In the genomic region with DNA sequence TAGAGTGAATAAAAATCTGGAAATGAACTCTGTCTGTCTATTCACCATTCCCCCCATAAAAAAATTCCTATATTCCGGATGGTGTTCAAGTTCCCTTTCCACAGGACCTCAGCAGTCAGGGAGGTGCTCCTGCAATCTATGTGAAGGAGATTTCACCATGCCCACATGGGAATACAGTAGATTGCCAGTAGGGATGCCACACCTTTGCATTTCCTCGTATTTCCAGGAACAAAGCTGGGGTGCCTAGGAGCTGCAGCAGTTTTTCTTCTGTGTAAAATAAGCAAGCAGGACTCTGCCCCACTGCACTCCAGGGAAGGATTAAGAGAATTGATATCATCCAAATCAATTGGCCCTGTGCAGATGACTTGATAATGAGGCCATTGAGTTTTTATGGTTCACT, we compare ENCODE assay signal across 29 cellular contexts. TPM values are rescaled to one million over a fixed set of nuclear protein-coding genes. Genes with fewer than 3 reads are reported as not detected.
A peak's percentile ranks its signal among the peaks of the same experiment; 100 is the strongest.
DNase-seq lines count a peak whose midpoint lies in the region; ATAC-seq, FAIRE-seq and TF ChIP-seq lines count a peak whose summit lies in the region.
"Had no signal": no experiment of that assay in that cellular context is flagged by ENCODE, and none has a peak within 500 bp of the region (broad histone marks: within the 10 kb centered on the region; RNA-seq: fewer than 3 reads in every experiment).

No MANE protein-coding gene starts in this region.

- H3K4me1 ChIP-seq in RWPE2 (ENCODE audit: insufficient read depth, poor library complexity, severe bottlenecking) (peaks cover 12% of the 10 kb centered on the region), keratinocyte (ENCODE audit: control insufficient read depth, extremely low read depth, insufficient read depth, low read length) (peaks cover 19% of the 10 kb centered on the region), sigmoid colon (peaks cover 0 to 21% (median 13%) of the 10 kb centered on the region in 4 donors)

- DNase-seq in NCI-H2171 treated with DMSO at 0.1 percent for 48 hours (lab: John Stamatoyannopoulos, UW) (peak; percentile 29), NCI-H2171 (lab: John Stamatoyannopoulos, UW) (no peak), RWPE2 (ENCODE audit: low spot score) (no peak), keratinocyte (ENCODE audit: low read depth, low spot score) (no peak), sigmoid colon (no peak), brain microvascular endothelial cell (no peak)
- DNase-seq in activated naive CD4-positive, alpha-beta T cell treated with anti-CD3 and anti-CD28 coated beads for 36 hours, result no peak
- DNase-seq: activated CD4-positive, alpha-beta T cell treated with anti-CD3 and anti-CD28 coated beads for 48 hours; activated CD8-positive, alpha-beta memory T cell treated with anti-CD3 and anti-CD28 coated beads for 24 hours; AML-193; amygdala; CD4-positive, CD25-positive, alpha-beta regulatory T cell; kidney; lower lobe of right lung; NCI-H1694 treated with DMSO at 0.1 percent for 48 hours; ovary; spleen; stimulated activated CD4-positive, alpha-beta T cell treated with anti-CD3 and anti-CD28 coated beads, Interleukin-2, amount 100 ng/mL, for 24 hours; SW 1271; T1000 had no signal

- ATAC-seq in RWPE2 (ENCODE audit: low read depth), result peak; percentile 11; the same call in 2 of the 3 replicates
- no peak for ATAC-seq in HG02610 (IDR thresholded peaks at IDR 0.05; ENCODE audit: unreplicated experiment)
- ATAC-seq: A549; activated naive CD4-positive, alpha-beta T cell treated with anti-CD3 and anti-CD28 coated beads, Interleukin-2, amount 50 U/mL, for 72 hours; GM23338 had no signal

- H3K79me2 ChIP-seq in keratinocyte (ENCODE audit: control insufficient read depth, insufficient read depth, low read length), result no peaks in the 10 kb centered on the region

- H4K20me1 ChIP-seq in keratinocyte (ENCODE audit: control insufficient read depth, extremely low read depth, insufficient read depth, low read length), result no peaks in the 10 kb centered on the region

- no peak for TF ChIP-seq POLR2A in sigmoid colon (IDR thresholded peaks at IDR 0.05)

- H2AFZ ChIP-seq in keratinocyte (ENCODE audit: control insufficient read depth, low read length), result no peak overlapping the region

- in situ Hi-C loops in brain microvascular endothelial cell (cut with HindIII; ENCODE audit: low pct_ligation_motif_present, low sequenced_read_pairs), result no loop called here

- H3K9ac ChIP-seq in keratinocyte (ENCODE audit: control insufficient read depth, extremely low read depth, insufficient read depth, low read length), result no peak overlapping the region

- H3K4me1 Mint-ChIP-seq in activated naive CD4-positive, alpha-beta T cell treated with anti-CD3 and anti-CD28 coated beads for 36 hours (ENCODE audit: low read depth), result peaks cover 2% of the 10 kb centered on the region

- no peak for TF ChIP-seq CTCF in RWPE2 (IDR thresholded peaks at IDR 0.05; ENCODE audit: poor library complexity, severe bottlenecking)
- TF ChIP-seq CTCF in keratinocyte (optimal IDR thresholded peaks at IDR 0.05 in 1 of 3, IDR thresholded peaks at IDR 0.05 in 1 of 3, conservative IDR thresholded peaks at IDR 0.05 in 1 of 3; ENCODE audit: extremely low read depth in 1 of 3, insufficient read depth in 2 of 3, low read length in 3 of 3), result no peak
- TF ChIP-seq CTCF in sigmoid colon (IDR thresholded peaks at IDR 0.05), result no peak
- TF ChIP-seq CTCF in brain microvascular endothelial cell (IDR thresholded peaks at IDR 0.05; ENCODE audit: low read depth, low read length, missing control alignments), result no peak

- CTCF ChIA-PET in activated naive CD4-positive, alpha-beta T cell treated with anti-CD3 and anti-CD28 coated beads for 36 hours (lab: Charles Lee), result no interaction called here

- H3K36me3 ChIP-seq in RWPE2 (ENCODE audit: low read depth) (no peaks in the 10 kb centered on the region), keratinocyte (ENCODE audit: control insufficient read depth in 2 of 2, extremely low read depth in 1 of 2, insufficient read depth in 2 of 2, low read length in 2 of 2) (no peaks in the 10 kb centered on the region), sigmoid colon (no peaks in the 10 kb centered on the region), brain microvascular endothelial cell (replicated peaks) (no peaks in the 10 kb centered on the region)
- H3K36me3 ChIP-seq: lower lobe of right lung, ovary, spleen, thoracic aorta, vagina had no signal

- no peak overlapping the region for H3K4me3 Mint-ChIP-seq in activated naive CD4-positive, alpha-beta T cell treated with anti-CD3 and anti-CD28 coated beads for 36 hours
- H3K4me3 Mint-ChIP-seq: CD4-positive, CD25-positive, alpha-beta regulatory T cell; GM23338; stimulated activated naive CD8-positive, alpha-beta T cell treated with anti-CD3 and anti-CD28 coated beads, Interleukin-15, Interleukin-2, amounts not matched to agents 100 ng/mL and 50 ng/mL, for 24 hours had no signal

- dilution Hi-C loops in keratinocyte (cut with MboI; ENCODE audit: extremely low pct_ligation_motif_present, low sequenced_read_pairs), result no loop called here

- no peak for TF ChIP-seq EP300 in sigmoid colon (IDR thresholded peaks at IDR 0.05)

- intact Hi-C loops in sigmoid colon (cut with DNase I), result no loop called here
- intact Hi-C loops in activated naive CD4-positive, alpha-beta T cell treated with anti-CD3 and anti-CD28 coated beads for 36 hours (cut with micrococcal nuclease), result no loop called here

- no peaks in the 10 kb centered on the region for H3K9me1 ChIP-seq in keratinocyte (ENCODE audit: control insufficient read depth, extremely low read depth, insufficient read depth, low read length)

- no peaks in the 10 kb centered on the region for H3K9me3 Mint-ChIP-seq in activated naive CD4-positive, alpha-beta T cell treated with anti-CD3 and anti-CD28 coated beads for 36 hours
- H3K9me3 Mint-ChIP-seq: activated naive CD4-positive, alpha-beta T cell treated with anti-CD3 and anti-CD28 coated beads, Interleukin-2, amount 50 U/mL, for 72 hours; CD4-positive, CD25-positive, alpha-beta regulatory T cell; GM23338; stimulated activated naive CD8-positive, alpha-beta T cell treated with anti-CD3 and anti-CD28 coated beads, Interleukin-15, Interleukin-2, amounts not matched to agents 100 ng/mL and 50 ng/mL, for 24 hours had no signal

- no peak overlapping the region for H3K27ac Mint-ChIP-seq in activated naive CD4-positive, alpha-beta T cell treated with anti-CD3 and anti-CD28 coated beads for 36 hours
- H3K27ac Mint-ChIP-seq: activated naive CD4-positive, alpha-beta T cell treated with anti-CD3 and anti-CD28 coated beads, Interleukin-2, amount 50 U/mL, for 72 hours; GM23338; stimulated activated naive CD8-positive, alpha-beta T cell treated with anti-CD3 and anti-CD28 coated beads, Interleukin-15, Interleukin-2, amounts not matched to agents 100 ng/mL and 50 ng/mL, for 24 hours had no signal

- FAIRE-seq in keratinocyte (lab: Jason Lieb, UNC), result no peak
- FAIRE-seq: D721Med, endothelial cell of umbilical vein had no signal

- WGBS in sigmoid colon, 2 donors, result 20 to 60% methylated on average over 2 of the region's 2 CpGs

- H3K27me3 ChIP-seq in RWPE2 (ENCODE audit: insufficient read depth, poor library complexity, severe bottlenecking) (no peaks in the 10 kb centered on the region), keratinocyte (ENCODE audit: control insufficient read depth, extremely low read depth, insufficient read depth, low read length) (no peaks in the 10 kb centered on the region), sigmoid colon (no peaks in the 10 kb centered on the region), brain microvascular endothelial cell (replicated peaks) (no peaks in the 10 kb centered on the region)
- H3K27me3 ChIP-seq: ovary, spleen, vagina had no signal

- no peaks in the 10 kb centered on the region for H3K9me3 ChIP-seq in RWPE2 (ENCODE audit: severe bottlenecking)
- no peaks in the 10 kb centered on the region for H3K9me3 ChIP-seq in keratinocyte (ENCODE audit: control insufficient read depth, low read depth, low read length)
- no peaks in the 10 kb centered on the region for H3K9me3 ChIP-seq in sigmoid colon
- H3K9me3 ChIP-seq: A549, lower lobe of right lung, ovary, spleen, thoracic aorta, vagina had no signal

- H3K36me3 Mint-ChIP-seq in activated naive CD4-positive, alpha-beta T cell treated with anti-CD3 and anti-CD28 coated beads for 36 hours (ENCODE audit: low read depth), result no peaks in the 10 kb centered on the region
- H3K36me3 Mint-ChIP-seq: activated naive CD4-positive, alpha-beta T cell treated with anti-CD3 and anti-CD28 coated beads, Interleukin-2, amount 50 U/mL, for 72 hours; CD4-positive, CD25-positive, alpha-beta regulatory T cell had no signal

- no peak overlapping the region for H3K27ac ChIP-seq in RWPE2 (ENCODE audit: poor library complexity, severe bottlenecking)
- no peak overlapping the region for H3K27ac ChIP-seq in keratinocyte (ENCODE audit: control insufficient read depth, insufficient read depth, low read length)
- H3K27ac ChIP-seq in sigmoid colon, result peak overlapping the region in 3 of 4 donors; percentile 30 to 55 (median 37)
- no peak overlapping the region for H3K27ac ChIP-seq in brain microvascular endothelial cell
- H3K27ac ChIP-seq: A549, lower lobe of right lung, ovary, spleen, thoracic aorta, vagina had no signal

- H3K4me3 ChIP-seq in RWPE2 (ENCODE audit: severe bottlenecking) (no peak overlapping the region), keratinocyte (ENCODE audit: control insufficient read depth in 2 of 3, extremely low read depth in 1 of 3, insufficient read depth in 2 of 3, low read depth in 1 of 3, low read length in 3 of 3) (no peak overlapping the region), sigmoid colon (no peak overlapping the region), brain microvascular endothelial cell (ENCODE audit: low read depth, low read length) (no peak overlapping the region)
- H3K4me3 ChIP-seq: A549, GM23338, lower lobe of right lung, ovary, spleen, thoracic aorta, vagina had no signal

- no peaks in the 10 kb centered on the region for H3K27me3 Mint-ChIP-seq in activated naive CD4-positive, alpha-beta T cell treated with anti-CD3 and anti-CD28 coated beads for 36 hours (ENCODE audit: low read depth)

- peak overlapping the region; percentile 34 for H3K4me2 ChIP-seq in keratinocyte (ENCODE audit: control insufficient read depth, extremely low read depth, insufficient read depth, low read depth, low read length)
- H3K4me2 ChIP-seq: A549 had no signal

RNA-seq across cellular contexts. Expression of a gene that starts 7.3 kb away (rescaled TPM):
- polyA plus RNA-seq in keratinocyte (14.2 to 16.1 TPM (median 15.8 TPM) in 3 replicates), sigmoid colon (10 to 100 TPM; 25.4 to 49.7 (median 25.8) TPM)
- 102 TPM for polyA plus RNA-seq in keratinocyte (2011; ENCODE audit: low read depth)
- polyA plus RNA-seq in keratinocyte (2011; cell fraction: cytosol; rRNA removed), result 14.7 and 25.7 TPM in 2 replicates
- polyA plus RNA-seq in keratinocyte (2011; cell fraction: nucleus; rRNA removed), result 32.5 and 39.0 TPM in 2 replicates
- polyA plus RNA-seq in keratinocyte (2012; ENCODE audit: low replicate concordance), result 11.5 and 13.9 TPM in 2 replicates
- polyA minus RNA-seq in keratinocyte, result 7.2 to 32.4 TPM (median 18.1 TPM) in 3 replicates
- 10.2 TPM for polyA minus RNA-seq in keratinocyte (2011; cell fraction: cytosol; rRNA and poly(A)+ RNA removed)
- 23.4 and 52.4 TPM in 2 replicates for polyA minus RNA-seq in keratinocyte (2011; cell fraction: nucleus; rRNA and poly(A)+ RNA removed)
- total RNA-seq in sigmoid colon, result 10 to 100 TPM; 18.9 to 22.4 (median 21.5) TPM
- 1 to 10 TPM; 5.1 to 5.6 TPM for total RNA-seq in activated naive CD4-positive, alpha-beta T cell treated with anti-CD3 and anti-CD28 coated beads for 36 hours

Comparison
In these comparisons a context has a peak if more than half of its experiments do, and no peak if none do; other contexts are left out.
1. H3K27ac ChIP-seq: peak in sigmoid colon (3 of 4); none in RWPE2 (single experiment), keratinocyte (single experiment) and brain microvascular endothelial cell (single experiment).